In genomic region chr11:108224366-108224765, GRCh38 we compare ENCODE assay signal across 10 cellular contexts. TPM values are rescaled to one million over a fixed set of nuclear protein-coding genes. Genes with fewer than 3 reads are reported as not detected.
A peak's percentile ranks its signal among the peaks of the same experiment; 100 is the strongest.
DNase-seq lines count a peak whose midpoint lies in the region; ATAC-seq and TF ChIP-seq lines count a peak whose summit lies in the region.
"Had no signal": no experiment of that assay in that cellular context is flagged by ENCODE, and none has a peak within 500 bp of the region (broad histone marks: within the 10 kb centered on the region; RNA-seq: fewer than 3 reads in every experiment).

No MANE protein-coding gene starts in this region.

- H3K27ac Mint-ChIP-seq in nephron progenitor cell: peak overlapping the region; percentile 62

- TF ChIP-seq CTCF in BE2C (IDR thresholded peaks at IDR 0.05; ENCODE audit: low read depth, low read length) (no peak), nephron progenitor cell (IDR thresholded peaks at IDR 0.05) (no peak)

- peaks cover 26% of the 10 kb centered on the region for H3K4me1 Mint-ChIP-seq in nephron progenitor cell

- H3K9me3 Mint-ChIP-seq in nephron progenitor cell: no peaks in the 10 kb centered on the region

- H3K36me3 ChIP-seq in BE2C: peaks cover 19% of the 10 kb centered on the region
- H3K36me3 ChIP-seq in MG63: peaks cover 18% of the 10 kb centered on the region
- H3K36me3 ChIP-seq in effector memory CD4-positive, alpha-beta T cell (ENCODE audit: control insufficient read depth, insufficient read depth, low read length): peaks cover 9% of the 10 kb centered on the region

- H3K9me3 ChIP-seq in BE2C (no peaks in the 10 kb centered on the region), MG63 (no peaks in the 10 kb centered on the region)
- no peaks in the 10 kb centered on the region for H3K9me3 ChIP-seq in effector memory CD4-positive, alpha-beta T cell (ENCODE audit: control insufficient read depth, low read length)

- peaks cover 24% of the 10 kb centered on the region for H3K36me3 Mint-ChIP-seq in nephron progenitor cell (ENCODE audit: low read depth)

- no peaks in the 10 kb centered on the region for H3K27me3 Mint-ChIP-seq in nephron progenitor cell (ENCODE audit: low read depth, poor library complexity)

- H3K4me3 ChIP-seq in BE2C (ENCODE audit: low read depth, low read length): peak overlapping the region; percentile 94
- peak overlapping the region; percentile 79 for H3K4me3 ChIP-seq in MG63
- H3K4me3 ChIP-seq in effector memory CD4-positive, alpha-beta T cell (ENCODE audit: insufficient read depth, low read depth, low read length, poor library complexity, severe bottlenecking): peak overlapping the region; percentile 67

- H3K27me3 ChIP-seq in BE2C: no peaks in the 10 kb centered on the region
- H3K27me3 ChIP-seq in MG63: no peaks in the 10 kb centered on the region
- no peaks in the 10 kb centered on the region for H3K27me3 ChIP-seq in effector memory CD4-positive, alpha-beta T cell (replicated peaks; ENCODE audit: control insufficient read depth, insufficient read depth, low read length, poor library complexity, severe bottlenecking)

- H3K4me3 Mint-ChIP-seq in nephron progenitor cell: no peak overlapping the region

- H3K4me1 ChIP-seq in BE2C: no peaks in the 10 kb centered on the region
- H3K4me1 ChIP-seq in effector memory CD4-positive, alpha-beta T cell (ENCODE audit: control insufficient read depth, insufficient read depth, low read length, poor library complexity, severe bottlenecking): peaks cover 18% of the 10 kb centered on the region

- ATAC-seq in GM21825 (IDR thresholded peaks at IDR 0.05; ENCODE audit: unreplicated experiment): no peak

- H3K27ac ChIP-seq in effector memory CD4-positive, alpha-beta T cell (ENCODE audit: insufficient read depth, low read length, poor library complexity, severe bottlenecking): peak overlapping the region; percentile 99

- no peak for DNase-seq in BE2C
- no peak for DNase-seq in MG63
- no peak for DNase-seq in effector memory CD4-positive, alpha-beta T cell
- DNase-seq in nephron progenitor cell: no peak
- no peak for DNase-seq in KG1 (lab: John Stamatoyannopoulos, UW)
- DNase-seq in kidney tubule cell (ENCODE audit: low spot score): no peak
- no peak for DNase-seq in hypothalamus (lab: John Stamatoyannopoulos, UW)
- DNase-seq: glutamatergic neuron, NCI-H1694 treated with DMSO at 0.1 percent for 48 hours had no signal

RNA-seq across cellular contexts. Expression of gene ATM, which starts 1.5 kb away (rescaled TPM):
- polyA plus RNA-seq in BE2C (2012; ENCODE audit: insufficient read depth, insufficient read length, low read depth): 21.8 TPM
- 10.8 and 24.3 TPM in 2 replicates for total RNA-seq in MG63 (2014; rRNA removed; shearing (Covaris generic); ENCODE audit: low replicate concordance)

RNA-seq across cellular contexts. Expression of gene NPAT, which starts 1.9 kb away (rescaled TPM):
- polyA plus RNA-seq in BE2C (2012; ENCODE audit: insufficient read depth, insufficient read length, low read depth): 7.2 TPM
- total RNA-seq in MG63 (2014; rRNA removed; shearing (Covaris generic); ENCODE audit: low replicate concordance): 3.3 and 8.1 TPM in 2 replicates
